Comparison of ENCODE assay signal across 14 cellular contexts in genomic region chr9:137575725-137576411, GRCh38. TPM values are rescaled to one million over a fixed set of nuclear protein-coding genes. Genes with fewer than 3 reads are reported as not detected.
DNase-seq lines count a peak whose midpoint lies in the region; ATAC-seq, FAIRE-seq and TF ChIP-seq lines count a peak whose summit lies in the region.
"Had no signal": no experiment of that assay in that cellular context is flagged by ENCODE, and none has a peak within 500 bp of the region (broad histone marks: within the 10 kb centered on the region; RNA-seq: fewer than 3 reads in every experiment).

No MANE protein-coding gene starts in this region.

- no peaks in the 10 kb centered on the region for H3K9me2 ChIP-seq in DOHH2 (replicated peaks; ENCODE audit: control insufficient read depth, low read length)

- TF ChIP-seq CTCF in DOHH2 (IDR thresholded peaks at IDR 0.05; ENCODE audit: low read depth, low read length, poor library complexity, severe bottlenecking) (peak; percentile 57), astrocyte (IDR thresholded peaks at IDR 0.05; ENCODE audit: insufficient read depth, low read depth, low read length) (no peak), chondrocyte (IDR thresholded peaks at IDR 0.05) (no peak)

- peak overlapping the region; percentile 14 for H3K27ac Mint-ChIP-seq in astrocyte (ENCODE audit: unreplicated experiment)
- peak overlapping the region in 2 of 6 donors; percentile 37 to 47 for H3K27ac Mint-ChIP-seq in naive B cell
- H3K27ac Mint-ChIP-seq in chondrocyte (ENCODE audit: unreplicated experiment) = no peak overlapping the region

- no peaks in the 10 kb centered on the region for H3K27me3 Mint-ChIP-seq in astrocyte (ENCODE audit: low read depth, unreplicated experiment)
- H3K27me3 Mint-ChIP-seq in naive B cell = no peaks in the 10 kb centered on the region
- H3K27me3 Mint-ChIP-seq in chondrocyte (ENCODE audit: low read depth) = no peaks in the 10 kb centered on the region

- H3K27ac ChIP-seq in DOHH2 (ENCODE audit: low read depth, low read length) (peak overlapping the region; percentile 99), astrocyte (ENCODE audit: low read depth, low read length) (no peak overlapping the region)
- H3K27ac ChIP-seq: neutrophil had no signal

- H3K4me1 Mint-ChIP-seq in astrocyte (ENCODE audit: low read depth, unreplicated experiment) (peaks cover 6% of the 10 kb centered on the region), naive B cell (peaks cover 25 to 45% (median 35%) of the 10 kb centered on the region in 3 donors), chondrocyte (ENCODE audit: low read depth) (peaks cover 27% of the 10 kb centered on the region)

- peak overlapping the region; percentile 98 for H3K4me2 ChIP-seq in DOHH2 (ENCODE audit: low read length)
- H3K4me2 ChIP-seq in astrocyte (ENCODE audit: low read length) = no peak overlapping the region

- no peak overlapping the region for H3K9ac ChIP-seq in astrocyte (ENCODE audit: low read length)

- H3K9me3 Mint-ChIP-seq in astrocyte (ENCODE audit: unreplicated experiment) (no peaks in the 10 kb centered on the region), naive B cell (no peaks in the 10 kb centered on the region), chondrocyte (ENCODE audit: low read depth) (no peaks in the 10 kb centered on the region)

- no peak overlapping the region for H2AFZ ChIP-seq in astrocyte (ENCODE audit: low read depth, low read length)

- peak; percentile 30 for DNase-seq in MV-4-11 (lab: John Stamatoyannopoulos, UW)
- DNase-seq in astrocyte (ENCODE audit: low read depth) = no peak
- DNase-seq in naive B cell = no peak
- no peak for DNase-seq in chondrocyte (ENCODE audit: low spot score)
- DNase-seq: activated CD8-positive, alpha-beta memory T cell treated with anti-CD3 and anti-CD28 coated beads, Interleukin-2, amount 50 U/mL, for 48 hours; DMS53; effector CD4-positive, alpha-beta T cell; NCI-H2227 treated with DMSO at 0.1 percent for 48 hours; SW 1271 had no signal

- FAIRE-seq in astrocyte (lab: Jason Lieb, UNC) = no peak

- no peaks in the 10 kb centered on the region for H3K27me3 ChIP-seq in DOHH2 (ENCODE audit: control insufficient read depth, low read length)
- H3K27me3 ChIP-seq in astrocyte (ENCODE audit: insufficient read depth, low read length) = no peaks in the 10 kb centered on the region
- H3K27me3 ChIP-seq: neutrophil had no signal

- no peak overlapping the region for H3K4me3 Mint-ChIP-seq in astrocyte (ENCODE audit: unreplicated experiment)
- H3K4me3 Mint-ChIP-seq in naive B cell = peak overlapping the region in 5 of 8 donors; percentile 36 to 75 (median 67)
- H3K4me3 Mint-ChIP-seq in chondrocyte (ENCODE audit: unreplicated experiment) = no peak overlapping the region

- H3K4me3 ChIP-seq in DOHH2 (ENCODE audit: low read length) (peak overlapping the region; percentile 87), astrocyte (ENCODE audit: insufficient read depth, low read depth, low read length) (no peak overlapping the region)

- no peaks in the 10 kb centered on the region for H4K20me1 ChIP-seq in DOHH2 (ENCODE audit: control insufficient read depth, insufficient read depth, low read depth, low read length)
- H4K20me1 ChIP-seq in astrocyte (ENCODE audit: insufficient read depth, low read length) = peaks cover 35% of the 10 kb centered on the region

- peaks cover 39% of the 10 kb centered on the region for H3K4me1 ChIP-seq in DOHH2 (ENCODE audit: control insufficient read depth, low read length)
- peaks cover 17% of the 10 kb centered on the region for H3K4me1 ChIP-seq in astrocyte (ENCODE audit: insufficient read depth, low read length)

- H3K36me3 Mint-ChIP-seq in astrocyte (ENCODE audit: low read depth, unreplicated experiment) (peaks cover 18% of the 10 kb centered on the region), naive B cell (peaks cover 17 to 19% of the 10 kb centered on the region in 2 donors), chondrocyte (ENCODE audit: low read depth) (peaks cover 11% of the 10 kb centered on the region)

- peaks cover 64% of the 10 kb centered on the region for H3K36me3 ChIP-seq in DOHH2 (ENCODE audit: control insufficient read depth, low read length)
- H3K36me3 ChIP-seq in astrocyte (ENCODE audit: insufficient read depth, low read length) = peaks cover 26% of the 10 kb centered on the region

- H3K79me2 ChIP-seq in DOHH2 (ENCODE audit: control insufficient read depth, low read length) = peaks cover 63% of the 10 kb centered on the region
- peaks cover 48% of the 10 kb centered on the region for H3K79me2 ChIP-seq in astrocyte (ENCODE audit: insufficient read depth, low read length)

- no peaks in the 10 kb centered on the region for H3K9me3 ChIP-seq in DOHH2 (ENCODE audit: control insufficient read depth, insufficient read depth, low read length)
- H3K9me3 ChIP-seq in astrocyte (ENCODE audit: insufficient read depth, low read depth, low read length) = no peaks in the 10 kb centered on the region
- H3K9me3 ChIP-seq: neutrophil had no signal

- ATAC-seq in naive B cell (ENCODE audit: low read depth in 2 of 2) = no peak
- no peak for ATAC-seq in GM18868 (IDR thresholded peaks at IDR 0.05; ENCODE audit: unreplicated experiment)
- ATAC-seq in GM21717 (IDR thresholded peaks at IDR 0.05; ENCODE audit: unreplicated experiment) = no peak
- no peak for ATAC-seq in HG03097 (IDR thresholded peaks at IDR 0.05; ENCODE audit: low FRiP score, unreplicated experiment)

- peaks cover 17% of the 10 kb centered on the region for H3F3A ChIP-seq in DOHH2 (ENCODE audit: control insufficient read depth, insufficient read depth)

RNA-seq across cellular contexts. Expression of gene DPH7, which starts 2.9 kb away (rescaled TPM):
- total RNA-seq in astrocyte (34.4 and 35.4 TPM in 2 replicates), chondrocyte (25.8 to 33.9 TPM (median 27.9 TPM) in 3 replicates)
- polyA plus RNA-seq in naive B cell (ENCODE audit: low read depth in 6 of 6) = 10 to 100 TPM; 19.1 to 53.9 (median 32.6) TPM

RNA-seq across cellular contexts. Expression of gene ZMYND19, which starts 14.4 kb away (rescaled TPM):
- total RNA-seq in astrocyte (31.1 and 34.0 TPM in 2 replicates), chondrocyte (32.5 to 34.8 TPM (median 33.0 TPM) in 3 replicates)
- polyA plus RNA-seq in naive B cell (ENCODE audit: low read depth in 6 of 6) = 10 to 100 TPM in 1 of 6 donors, 1 to 10 TPM in 5; 4.2 to 13.3 (median 7.2) TPM

RNA-seq across cellular contexts. Expression of gene MRPL41, which starts 24.2 kb away (rescaled TPM):
- total RNA-seq in astrocyte (58.6 and 62.9 TPM in 2 replicates), chondrocyte (50.6 to 55.4 TPM (median 53.5 TPM) in 3 replicates)
- polyA plus RNA-seq in naive B cell (ENCODE audit: low read depth in 6 of 6) = 10 to 100 TPM; 13.7 to 21.6 (median 19.9) TPM

RNA-seq across cellular contexts. Expression of gene PNPLA7, which starts 25.7 kb away (rescaled TPM):
- total RNA-seq in astrocyte (2.6 and 2.9 TPM in 2 replicates), chondrocyte (3.6 to 4.2 TPM (median 4.1 TPM) in 3 replicates)
- 1 to 10 TPM; 3.0 to 6.5 (median 5.8) TPM for polyA plus RNA-seq in naive B cell (ENCODE audit: low read depth in 6 of 6)

RNA-seq across cellular contexts. Expression of gene ARRDC1, which starts 29.6 kb away (rescaled TPM):
- 13.9 and 14.2 TPM in 2 replicates for total RNA-seq in astrocyte
- 10 to 100 TPM; 30.3 to 65.5 (median 40.0) TPM for polyA plus RNA-seq in naive B cell (ENCODE audit: low read depth in 6 of 6)
- 24.5 to 27.3 TPM (median 27.2 TPM) in 3 replicates for total RNA-seq in chondrocyte

Comparison
In these comparisons a context has a peak if more than half of its experiments do, and no peak if none do; other contexts are left out.
1. H3K4me3 Mint-ChIP-seq: peak in naive B cell (5 of 8); none in astrocyte (single experiment) and chondrocyte (single experiment).